8 cellular contexts compared by ENCODE assay signal in the genomic region with DNA sequence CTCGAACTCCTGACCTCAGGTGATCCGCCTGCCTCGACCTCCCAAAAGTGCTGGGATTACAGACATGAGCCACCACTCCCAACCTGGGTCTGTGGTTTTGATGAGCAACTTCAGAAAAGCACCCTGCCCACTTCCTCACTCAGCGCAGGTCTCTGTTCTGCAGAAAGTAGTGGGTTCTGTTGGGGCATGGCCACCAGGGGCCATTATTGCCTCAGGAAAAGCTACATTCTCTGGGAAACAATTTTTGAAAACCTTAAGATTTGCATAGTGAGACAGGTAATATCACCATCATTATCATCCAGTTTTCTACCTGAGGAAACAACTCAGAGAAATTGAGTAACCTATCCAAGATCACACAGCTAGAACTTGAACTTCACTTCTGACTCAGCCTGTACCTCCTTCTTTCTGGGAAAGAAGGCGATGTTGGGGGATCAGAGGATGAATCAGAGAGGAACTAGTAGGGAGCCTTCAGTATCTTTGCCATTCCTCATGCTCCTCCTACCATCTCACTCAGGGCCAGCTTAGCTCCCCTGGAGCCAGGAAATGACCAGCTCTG. TPM values are rescaled to one million over a fixed set of nuclear protein-coding genes. Genes with fewer than 3 reads are reported as not detected.
DNase-seq lines count a peak whose midpoint lies in the region; FAIRE-seq and TF ChIP-seq lines count a peak whose summit lies in the region.

No MANE protein-coding gene starts in this region.

- no peak for DNase-seq in activated T-cell treated with anti-CD3 and anti-CD28 coated beads, Interleukin-2, amount 50 U/mL, for 24 hours
- DNase-seq in activated T-cell treated with anti-CD3 and anti-CD28 coated beads for 4 hours (no peak), MM.1S (no peak), astrocyte (ENCODE audit: low read depth) (no peak), retinal pigment epithelial cell (ENCODE audit: low read depth) (no peak), endothelial cell (ENCODE audit: low spot score) (no peak), D341Med (ENCODE audit: low spot score) (no peak), 8988T (no peak)

- no peaks in the 10 kb centered on the region for H3K36me3 ChIP-seq in MM.1S (replicated peaks; ENCODE audit: insufficient read depth, low read length)
- no peaks in the 10 kb centered on the region for H3K36me3 ChIP-seq in astrocyte (ENCODE audit: insufficient read depth, low read length)

- H3K9me3 ChIP-seq in MM.1S (replicated peaks; ENCODE audit: insufficient read depth, low read length) (no peaks in the 10 kb centered on the region), astrocyte (ENCODE audit: insufficient read depth, low read depth, low read length) (no peaks in the 10 kb centered on the region)

- H4K20me1 ChIP-seq in MM.1S (ENCODE audit: insufficient read depth, low read length) (no peaks in the 10 kb centered on the region), astrocyte (ENCODE audit: insufficient read depth, low read length) (no peaks in the 10 kb centered on the region)

- H3K36me3 Mint-ChIP-seq in activated T-cell treated with anti-CD3 and anti-CD28 coated beads, Interleukin-2, amount 50 U/mL, for 24 hours (ENCODE audit: low read depth), result no peaks in the 10 kb centered on the region
- H3K36me3 Mint-ChIP-seq in astrocyte (ENCODE audit: low read depth, unreplicated experiment) (no peaks in the 10 kb centered on the region), endothelial cell (ENCODE audit: low read depth, unreplicated experiment) (no peaks in the 10 kb centered on the region)

- peak; percentile 19; the same call in 1 of the 2 replicates for TF ChIP-seq CTCF in MM.1S (IDR thresholded peaks at IDR 0.05; ENCODE audit: low read length)
- TF ChIP-seq CTCF in astrocyte (IDR thresholded peaks at IDR 0.05; ENCODE audit: insufficient read depth, low read depth, low read length), result no peak
- peak; percentile 13 for TF ChIP-seq CTCF in retinal pigment epithelial cell (conservative IDR thresholded peaks at IDR 0.05; ENCODE audit: low read depth, low read length)
- TF ChIP-seq CTCF in endothelial cell (IDR thresholded peaks at IDR 0.05; ENCODE audit: unreplicated experiment), result no peak

- H3K27me3 Mint-ChIP-seq in activated T-cell treated with anti-CD3 and anti-CD28 coated beads, Interleukin-2, amount 50 U/mL, for 24 hours, result peaks cover 50% of the 10 kb centered on the region
- H3K27me3 Mint-ChIP-seq in astrocyte (ENCODE audit: low read depth, unreplicated experiment), result peaks cover 28% of the 10 kb centered on the region
- H3K27me3 Mint-ChIP-seq in endothelial cell (ENCODE audit: unreplicated experiment), result peaks cover 13% of the 10 kb centered on the region

- H3K4me1 ChIP-seq in MM.1S (ENCODE audit: low read length) (no peaks in the 10 kb centered on the region), astrocyte (ENCODE audit: insufficient read depth, low read length) (peaks cover 15% of the 10 kb centered on the region)

- H3K27me3 ChIP-seq in MM.1S (replicated peaks; ENCODE audit: insufficient read depth, low read length), result peaks cover 63% of the 10 kb centered on the region
- H3K27me3 ChIP-seq in astrocyte (ENCODE audit: insufficient read depth, low read length), result peaks cover 5% of the 10 kb centered on the region

- no peaks in the 10 kb centered on the region for H3K9me2 ChIP-seq in MM.1S (replicated peaks; ENCODE audit: insufficient read depth, low read length)

- H3K79me2 ChIP-seq in MM.1S (ENCODE audit: low read length) (no peaks in the 10 kb centered on the region), astrocyte (ENCODE audit: insufficient read depth, low read length) (no peaks in the 10 kb centered on the region)

- no peaks in the 10 kb centered on the region for H3F3A ChIP-seq in MM.1S (ENCODE audit: insufficient read depth, low read length)

- no peaks in the 10 kb centered on the region for H3K9me3 Mint-ChIP-seq in activated T-cell treated with anti-CD3 and anti-CD28 coated beads, Interleukin-2, amount 50 U/mL, for 24 hours
- H3K9me3 Mint-ChIP-seq in astrocyte (ENCODE audit: unreplicated experiment) (no peaks in the 10 kb centered on the region), endothelial cell (ENCODE audit: unreplicated experiment) (no peaks in the 10 kb centered on the region)

- peak overlapping the region; percentile 76 for H3K27ac Mint-ChIP-seq in activated T-cell treated with anti-CD3 and anti-CD28 coated beads, Interleukin-2, amount 50 U/mL, for 24 hours
- no peak overlapping the region for H3K27ac Mint-ChIP-seq in astrocyte (ENCODE audit: unreplicated experiment)
- H3K27ac Mint-ChIP-seq in endothelial cell (ENCODE audit: unreplicated experiment), result no peak overlapping the region

- H3K4me3 Mint-ChIP-seq in activated T-cell treated with anti-CD3 and anti-CD28 coated beads, Interleukin-2, amount 50 U/mL, for 24 hours, result no peak overlapping the region
- H3K4me3 Mint-ChIP-seq in astrocyte (ENCODE audit: unreplicated experiment) (no peak overlapping the region), endothelial cell (ENCODE audit: unreplicated experiment) (no peak overlapping the region)

- H3K9ac ChIP-seq in MM.1S (ENCODE audit: low read length) (no peak overlapping the region), astrocyte (ENCODE audit: low read length) (no peak overlapping the region)

- H3K27ac ChIP-seq in MM.1S (ENCODE audit: low read length), result no peak overlapping the region
- no peak overlapping the region for H3K27ac ChIP-seq in astrocyte (ENCODE audit: low read depth, low read length)

- no peak overlapping the region for H3K4me2 ChIP-seq in MM.1S (ENCODE audit: low read depth, low read length)
- H3K4me2 ChIP-seq in astrocyte (ENCODE audit: low read length), result peak overlapping the region; percentile 34

- FAIRE-seq in astrocyte (lab: Jason Lieb, UNC), result no peak

- peaks cover 22% of the 10 kb centered on the region for H3K4me1 Mint-ChIP-seq in activated T-cell treated with anti-CD3 and anti-CD28 coated beads, Interleukin-2, amount 50 U/mL, for 24 hours (ENCODE audit: low read depth)
- peaks cover 5% of the 10 kb centered on the region for H3K4me1 Mint-ChIP-seq in astrocyte (ENCODE audit: low read depth, unreplicated experiment)
- H3K4me1 Mint-ChIP-seq in endothelial cell (ENCODE audit: unreplicated experiment), result no peaks in the 10 kb centered on the region

- H2AFZ ChIP-seq in MM.1S (ENCODE audit: low read length) (no peak overlapping the region), astrocyte (ENCODE audit: low read depth, low read length) (no peak overlapping the region)

- H3K4me3 ChIP-seq in MM.1S (ENCODE audit: low read length), result no peak overlapping the region
- no peak overlapping the region for H3K4me3 ChIP-seq in astrocyte (ENCODE audit: insufficient read depth, low read depth, low read length)
- no peak overlapping the region for H3K4me3 ChIP-seq in retinal pigment epithelial cell (ENCODE audit: low read length)

RNA-seq across cellular contexts. Expression of a gene that starts 7.1 kb away (rescaled TPM):
- 280 and 310 TPM in 2 replicates for total RNA-seq in astrocyte
- 111 TPM for total RNA-seq in endothelial cell (ENCODE audit: unreplicated experiment)

RNA-seq across cellular contexts. Expression of a gene that starts 21.1 kb away (rescaled TPM):
- total RNA-seq in astrocyte (278 and 339 TPM in 2 replicates), endothelial cell (ENCODE audit: unreplicated experiment) (9.5 TPM)

RNA-seq across cellular contexts. Expression of a gene that starts 42.4 kb away (rescaled TPM):
- total RNA-seq in astrocyte, result 0.29 and 0.41 TPM in 2 replicates
- 0.46 TPM for total RNA-seq in endothelial cell (ENCODE audit: unreplicated experiment)

RNA-seq across cellular contexts. Expression of a gene that starts 44.0 kb away (rescaled TPM):
- total RNA-seq in astrocyte (9.9 and 11.1 TPM in 2 replicates), endothelial cell (ENCODE audit: unreplicated experiment) (19.3 TPM)

RNA-seq across cellular contexts. Expression of a gene that starts 44.3 kb away (rescaled TPM):
- 30.1 and 33.4 TPM in 2 replicates for total RNA-seq in astrocyte
- total RNA-seq in endothelial cell (ENCODE audit: unreplicated experiment), result 33.4 TPM

Comparison
In these comparisons a context has a peak if more than half of its experiments do, and no peak if none do; other contexts are left out.
1. CTCF ChIP-seq: peak in MM.1S (single experiment) and retinal pigment epithelial cell (single experiment); none in astrocyte (single experiment) and endothelial cell (single experiment).
2. RNA of a gene that starts 21.1 kb away (total RNA-seq): 278 to 339 TPM in astrocyte; 9.5 TPM in endothelial cell (single experiment); every median in the first group is over 10 times any median in the second.